In the genomic region with DNA sequence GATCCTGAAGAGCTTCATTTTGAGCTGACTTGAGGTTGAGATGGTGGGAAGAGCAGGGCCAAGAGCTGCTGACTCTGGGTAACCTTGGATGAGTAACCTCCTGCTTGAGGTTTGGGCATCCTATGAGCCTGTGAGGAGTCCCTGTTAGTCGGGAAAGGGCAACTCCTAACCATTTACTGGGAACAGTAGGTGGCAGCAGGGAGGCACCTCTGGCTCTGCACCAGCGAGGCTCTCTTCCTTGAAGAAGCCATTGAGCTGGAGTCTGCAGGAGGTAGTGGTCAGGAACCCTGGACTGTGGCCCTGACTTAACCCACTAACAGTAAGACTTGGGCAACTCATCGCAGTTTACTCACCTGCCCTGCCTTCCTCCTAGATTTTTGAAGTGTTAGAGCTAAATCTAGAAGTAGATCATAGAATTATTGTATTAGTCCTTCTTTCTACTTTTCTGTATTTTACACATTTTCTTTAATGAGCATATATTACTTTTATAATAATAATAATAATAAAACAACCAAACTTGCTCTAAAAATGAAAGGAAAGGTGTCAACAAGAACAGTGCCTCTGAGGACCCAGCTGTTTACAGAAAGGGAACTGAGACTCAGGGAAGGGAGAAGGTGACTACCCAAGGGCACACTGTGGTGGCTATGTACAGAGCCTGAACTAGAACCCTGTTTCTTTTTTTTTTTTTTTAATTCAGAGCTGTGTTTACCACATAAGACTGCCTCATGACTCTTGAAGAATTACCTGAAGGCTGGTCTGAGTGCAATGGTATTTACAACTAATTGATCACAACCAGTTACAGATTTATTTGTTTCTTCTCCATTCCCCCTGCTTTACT, we compare ENCODE assay signal across 2 cellular contexts.
TF ChIP-seq lines count a peak whose summit lies in the region.

No MANE protein-coding gene starts in this region.

TF ChIP-seq in HEK293, 187 proteins besides CTCF, POLR2A, EP300 and RAD21 (continued from another document and continues in another):
- TF ChIP-seq GLIS2 (tag by site-specific recombination; IDR thresholded peaks at IDR 0.05) (peak; percentile 53; the same call in 1 of the 2 replicates), SP3 (tag by site-specific recombination; IDR thresholded peaks at IDR 0.05) (no peak), ZSCAN16 (tag by site-specific recombination; IDR thresholded peaks at IDR 0.05) (no peak), ZNF132 (tag by site-specific recombination; IDR thresholded peaks at IDR 0.05; ENCODE audit: borderline replicate concordance) (no peak), ZNF585B (tag by site-specific recombination; IDR thresholded peaks at IDR 0.05) (no peak), ZNF510 (tag by site-specific recombination; IDR thresholded peaks at IDR 0.05; ENCODE audit: insufficient replicate concordance) (no peak), ZNF626 (tag by site-specific recombination; IDR thresholded peaks at IDR 0.05) (no peak), ZNF133 (tag by site-specific recombination; IDR thresholded peaks at IDR 0.05) (no peak), ZNF623 (tag by site-specific recombination; IDR thresholded peaks at IDR 0.05) (no peak), ZNF23 (tag by site-specific recombination; IDR thresholded peaks at IDR 0.05; ENCODE audit: borderline replicate concordance) (no peak), ZNF768 (tag by site-specific recombination; IDR thresholded peaks at IDR 0.05) (no peak), ZNF121 (tag by site-specific recombination; IDR thresholded peaks at IDR 0.05) (no peak), KLF1 (tag by site-specific recombination; IDR thresholded peaks at IDR 0.05) (no peak), ZNF211 (tag by site-specific recombination; IDR thresholded peaks at IDR 0.05; ENCODE audit: low read depth) (no peak)
- TF ChIP-seq, protein P1, sequence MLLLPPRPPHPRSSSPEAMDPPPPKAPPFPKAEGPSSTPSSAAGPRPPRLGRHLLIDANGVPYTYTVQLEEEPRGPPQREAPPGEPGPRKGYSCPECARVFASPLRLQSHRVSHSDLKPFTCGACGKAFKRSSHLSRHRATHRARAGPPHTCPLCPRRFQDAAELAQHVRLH (tag by site-specific recombination; IDR thresholded peaks at IDR 0.05) = no peak
- TF ChIP-seq, protein P2, sequence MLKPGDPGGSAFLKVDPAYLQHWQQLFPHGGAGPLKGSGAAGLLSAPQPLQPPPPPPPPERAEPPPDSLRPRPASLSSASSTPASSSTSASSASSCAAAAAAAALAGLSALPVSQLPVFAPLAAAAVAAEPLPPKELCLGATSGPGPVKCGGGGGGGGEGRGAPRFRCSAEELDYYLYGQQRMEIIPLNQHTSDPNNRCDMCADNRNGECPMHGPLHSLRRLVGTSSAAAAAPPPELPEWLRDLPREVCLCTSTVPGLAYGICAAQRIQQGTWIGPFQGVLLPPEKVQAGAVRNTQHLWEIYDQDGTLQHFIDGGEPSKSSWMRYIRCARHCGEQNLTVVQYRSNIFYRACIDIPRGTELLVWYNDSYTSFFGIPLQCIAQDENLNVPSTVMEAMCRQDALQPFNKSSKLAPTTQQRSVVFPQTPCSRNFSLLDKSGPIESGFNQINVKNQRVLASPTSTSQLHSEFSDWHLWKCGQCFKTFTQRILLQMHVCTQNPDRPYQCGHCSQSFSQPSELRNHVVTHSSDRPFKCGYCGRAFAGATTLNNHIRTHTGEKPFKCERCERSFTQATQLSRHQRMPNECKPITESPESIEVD (tag by site-specific recombination; IDR thresholded peaks at IDR 0.05) = no peak
- TF ChIP-seq, protein P3, sequence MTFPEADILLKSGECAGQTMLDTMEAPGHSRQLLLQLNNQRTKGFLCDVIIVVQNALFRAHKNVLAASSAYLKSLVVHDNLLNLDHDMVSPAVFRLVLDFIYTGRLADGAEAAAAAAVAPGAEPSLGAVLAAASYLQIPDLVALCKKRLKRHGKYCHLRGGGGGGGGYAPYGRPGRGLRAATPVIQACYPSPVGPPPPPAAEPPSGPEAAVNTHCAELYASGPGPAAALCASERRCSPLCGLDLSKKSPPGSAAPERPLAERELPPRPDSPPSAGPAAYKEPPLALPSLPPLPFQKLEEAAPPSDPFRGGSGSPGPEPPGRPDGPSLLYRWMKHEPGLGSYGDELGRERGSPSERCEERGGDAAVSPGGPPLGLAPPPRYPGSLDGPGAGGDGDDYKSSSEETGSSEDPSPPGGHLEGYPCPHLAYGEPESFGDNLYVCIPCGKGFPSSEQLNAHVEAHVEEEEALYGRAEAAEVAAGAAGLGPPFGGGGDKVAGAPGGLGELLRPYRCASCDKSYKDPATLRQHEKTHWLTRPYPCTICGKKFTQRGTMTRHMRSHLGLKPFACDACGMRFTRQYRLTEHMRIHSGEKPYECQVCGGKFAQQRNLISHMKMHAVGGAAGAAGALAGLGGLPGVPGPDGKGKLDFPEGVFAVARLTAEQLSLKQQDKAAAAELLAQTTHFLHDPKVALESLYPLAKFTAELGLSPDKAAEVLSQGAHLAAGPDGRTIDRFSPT (tag by site-specific recombination; IDR thresholded peaks at IDR 0.05) = no peak
- TF ChIP-seq, protein P4, sequence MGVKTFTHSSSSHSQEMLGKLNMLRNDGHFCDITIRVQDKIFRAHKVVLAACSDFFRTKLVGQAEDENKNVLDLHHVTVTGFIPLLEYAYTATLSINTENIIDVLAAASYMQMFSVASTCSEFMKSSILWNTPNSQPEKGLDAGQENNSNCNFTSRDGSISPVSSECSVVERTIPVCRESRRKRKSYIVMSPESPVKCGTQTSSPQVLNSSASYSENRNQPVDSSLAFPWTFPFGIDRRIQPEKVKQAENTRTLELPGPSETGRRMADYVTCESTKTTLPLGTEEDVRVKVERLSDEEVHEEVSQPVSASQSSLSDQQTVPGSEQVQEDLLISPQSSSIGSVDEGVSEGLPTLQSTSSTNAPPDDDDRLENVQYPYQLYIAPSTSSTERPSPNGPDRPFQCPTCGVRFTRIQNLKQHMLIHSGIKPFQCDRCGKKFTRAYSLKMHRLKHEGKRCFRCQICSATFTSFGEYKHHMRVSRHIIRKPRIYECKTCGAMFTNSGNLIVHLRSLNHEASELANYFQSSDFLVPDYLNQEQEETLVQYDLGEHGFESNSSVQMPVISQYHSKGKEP (tag by site-specific recombination; IDR thresholded peaks at IDR 0.05) = no peak
- TF ChIP-seq, protein P5, sequence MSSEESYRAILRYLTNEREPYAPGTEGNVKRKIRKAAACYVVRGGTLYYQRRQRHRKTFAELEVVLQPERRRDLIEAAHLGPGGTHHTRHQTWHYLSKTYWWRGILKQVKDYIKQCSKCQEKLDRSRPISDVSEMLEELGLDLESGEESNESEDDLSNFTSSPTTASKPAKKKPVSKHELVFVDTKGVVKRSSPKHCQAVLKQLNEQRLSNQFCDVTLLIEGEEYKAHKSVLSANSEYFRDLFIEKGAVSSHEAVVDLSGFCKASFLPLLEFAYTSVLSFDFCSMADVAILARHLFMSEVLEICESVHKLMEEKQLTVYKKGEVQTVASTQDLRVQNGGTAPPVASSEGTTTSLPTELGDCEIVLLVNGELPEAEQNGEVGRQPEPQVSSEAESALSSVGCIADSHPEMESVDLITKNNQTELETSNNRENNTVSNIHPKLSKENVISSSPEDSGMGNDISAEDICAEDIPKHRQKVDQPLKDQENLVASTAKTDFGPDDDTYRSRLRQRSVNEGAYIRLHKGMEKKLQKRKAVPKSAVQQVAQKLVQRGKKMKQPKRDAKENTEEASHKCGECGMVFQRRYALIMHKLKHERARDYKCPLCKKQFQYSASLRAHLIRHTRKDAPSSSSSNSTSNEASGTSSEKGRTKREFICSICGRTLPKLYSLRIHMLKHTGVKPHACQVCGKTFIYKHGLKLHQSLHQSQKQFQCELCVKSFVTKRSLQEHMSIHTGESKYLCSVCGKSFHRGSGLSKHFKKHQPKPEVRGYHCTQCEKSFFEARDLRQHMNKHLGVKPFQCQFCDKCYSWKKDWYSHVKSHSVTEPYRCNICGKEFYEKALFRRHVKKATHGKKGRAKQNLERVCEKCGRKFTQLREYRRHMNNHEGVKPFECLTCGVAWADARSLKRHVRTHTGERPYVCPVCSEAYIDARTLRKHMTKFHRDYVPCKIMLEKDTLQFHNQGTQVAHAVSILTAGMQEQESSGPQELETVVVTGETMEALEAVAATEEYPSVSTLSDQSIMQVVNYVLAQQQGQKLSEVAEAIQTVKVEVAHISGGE (tag by site-specific recombination; conservative IDR thresholded peaks at IDR 0.05; ENCODE audit: low read depth) = no peak

TF ChIP-seq in GM12878, 131 proteins besides CTCF, POLR2A, EP300 and RAD21 (continued from another document):
- TF ChIP-seq, protein P6, sequence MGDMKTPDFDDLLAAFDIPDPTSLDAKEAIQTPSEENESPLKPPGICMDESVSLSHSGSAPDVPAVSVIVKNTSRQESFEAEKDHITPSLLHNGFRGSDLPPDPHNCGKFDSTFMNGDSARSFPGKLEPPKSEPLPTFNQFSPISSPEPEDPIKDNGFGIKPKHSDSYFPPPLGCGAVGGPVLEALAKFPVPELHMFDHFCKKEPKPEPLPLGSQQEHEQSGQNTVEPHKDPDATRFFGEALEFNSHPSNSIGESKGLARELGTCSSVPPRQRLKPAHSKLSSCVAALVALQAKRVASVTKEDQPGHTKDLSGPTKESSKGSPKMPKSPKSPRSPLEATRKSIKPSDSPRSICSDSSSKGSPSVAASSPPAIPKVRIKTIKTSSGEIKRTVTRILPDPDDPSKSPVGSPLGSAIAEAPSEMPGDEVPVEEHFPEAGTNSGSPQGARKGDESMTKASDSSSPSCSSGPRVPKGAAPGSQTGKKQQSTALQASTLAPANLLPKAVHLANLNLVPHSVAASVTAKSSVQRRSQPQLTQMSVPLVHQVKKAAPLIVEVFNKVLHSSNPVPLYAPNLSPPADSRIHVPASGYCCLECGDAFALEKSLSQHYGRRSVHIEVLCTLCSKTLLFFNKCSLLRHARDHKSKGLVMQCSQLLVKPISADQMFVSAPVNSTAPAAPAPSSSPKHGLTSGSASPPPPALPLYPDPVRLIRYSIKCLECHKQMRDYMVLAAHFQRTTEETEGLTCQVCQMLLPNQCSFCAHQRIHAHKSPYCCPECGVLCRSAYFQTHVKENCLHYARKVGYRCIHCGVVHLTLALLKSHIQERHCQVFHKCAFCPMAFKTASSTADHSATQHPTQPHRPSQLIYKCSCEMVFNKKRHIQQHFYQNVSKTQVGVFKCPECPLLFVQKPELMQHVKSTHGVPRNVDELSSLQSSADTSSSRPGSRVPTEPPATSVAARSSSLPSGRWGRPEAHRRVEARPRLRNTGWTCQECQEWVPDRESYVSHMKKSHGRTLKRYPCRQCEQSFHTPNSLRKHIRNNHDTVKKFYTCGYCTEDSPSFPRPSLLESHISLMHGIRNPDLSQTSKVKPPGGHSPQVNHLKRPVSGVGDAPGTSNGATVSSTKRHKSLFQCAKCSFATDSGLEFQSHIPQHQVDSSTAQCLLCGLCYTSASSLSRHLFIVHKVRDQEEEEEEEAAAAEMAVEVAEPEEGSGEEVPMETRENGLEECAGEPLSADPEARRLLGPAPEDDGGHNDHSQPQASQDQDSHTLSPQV (IDR thresholded peaks at IDR 0.05) = no peak
- TF ChIP-seq EED (IDR thresholded peaks at IDR 0.05; ENCODE audit: low read depth) (peak; percentile 38; the same call in 1 of the 2 replicates), IRF4 (IDR thresholded peaks at IDR 0.05; ENCODE audit: low read depth, low read length) (peak; percentile 88), SPI1 (IDR thresholded peaks at IDR 0.05; ENCODE audit: borderline replicate concordance, insufficient read depth, low read depth, low read length) (peak; percentile 94), HDGF (IDR thresholded peaks at IDR 0.05) (0 out of 2 replicates have a peak, but pooled peaks have one; percentile 24), SMARCA5 (IDR thresholded peaks at IDR 0.05) (peak; percentile 89), NR2F1 (conservative IDR thresholded peaks at IDR 0.05) (peak; percentile 60), YY1 (IDR thresholded peaks at IDR 0.05; ENCODE audit: low read depth, low read length) (peak; percentile 71; the same call in 1 of the 2 replicates), RELA (IDR thresholded peaks at IDR 0.05; ENCODE audit: borderline replicate concordance, partially characterized antibody) (no peak), STAT3 (IDR thresholded peaks at IDR 0.05; ENCODE audit: low read depth, low read length) (0 out of 2 replicates have a peak, but pooled peaks have one; percentile 11), BHLHE40 (IDR thresholded peaks at IDR 0.05; ENCODE audit: borderline replicate concordance in 1 of 2, low read depth in 2 of 2, low read length in 1 of 2) (peak in 1 of 2 experiments; percentile 48; a peak in 1 of 4 replicates), MEF2A (IDR thresholded peaks at IDR 0.05; ENCODE audit: insufficient read depth, low read depth, low read length) (0 out of 2 replicates have a peak, but pooled peaks have one; percentile 17), GATAD2B (conservative IDR thresholded peaks at IDR 0.05; ENCODE audit: low read depth) (0 out of 2 replicates have a peak, but pooled peaks have one; percentile 13)
- TF ChIP-seq, protein P5 (CRISPR knock-in tag; IDR thresholded peaks at IDR 0.05) = no peak
